Comparison of ENCODE assay signal across 22 cellular contexts in the genomic region with DNA sequence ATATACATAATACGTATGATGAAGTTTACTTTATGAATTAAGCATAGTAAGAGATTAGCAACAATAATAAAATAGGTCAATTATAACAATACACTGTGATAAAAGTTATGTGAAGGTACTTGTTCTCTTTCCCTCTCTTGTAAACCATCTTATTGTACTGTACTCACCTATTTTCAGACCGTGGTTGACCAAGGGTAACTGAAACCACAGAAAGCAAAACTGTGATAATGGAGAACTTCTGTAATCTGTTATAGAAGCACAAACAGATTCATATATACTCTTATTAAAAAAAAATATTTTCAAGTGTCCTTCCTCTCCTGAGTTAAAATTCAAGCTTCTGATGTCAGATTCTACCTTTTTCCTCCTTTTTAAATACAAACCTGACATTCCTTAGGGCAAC.
"Had no signal": no experiment of that assay in that cellular context is flagged by ENCODE, and none has a peak within 500 bp of the region (broad histone marks: within the 10 kb centered on the region; RNA-seq: fewer than 3 reads in every experiment).

No MANE protein-coding gene starts in this region.

- H3K27me3 ChIP-seq: brain microvascular endothelial cell, cardiac muscle cell had no signal

- DNase-seq: activated CD4-positive, alpha-beta T cell treated with anti-CD3 and anti-CD28 coated beads, Interleukin-2, amount 10 ng/mL, durations not matched to agents 24 days and 14 days; activated CD4-positive, alpha-beta T cell treated with anti-CD3 and anti-CD28 coated beads, Interleukin-2, amount 50 U/mL, for 48 hours; activated CD4-positive, CD25-positive, alpha-beta regulatory T cell treated with anti-CD3 and anti-CD28 coated beads, Interleukin-2, amount 50 U/mL, for 72 hours; activated gamma-delta T cell treated with Interleukin-2 at 50 U/mL for 16 hours; activated naive CD4-positive, alpha-beta T cell treated with anti-CD3 and anti-CD28 coated beads, Interleukin-2, amount 10 ng/mL, durations not matched to agents 7 days and 5 days; activated naive CD8-positive, alpha-beta T cell treated with anti-CD3 and anti-CD28 coated beads for 36 hours; activated T-cell treated with anti-CD3 and anti-CD28 coated beads for 4 hours; activated T-cell treated with anti-CD3 and anti-CD28 coated beads, Interleukin-2, amount 50 U/mL, for 48 hours; brain microvascular endothelial cell; NCI-H1105; NCI-H1436; NCI-H187; NCI-H2081; NCI-H510A treated with DMSO at 0.1 percent for 48 hours; NCI-H69; PC-9; SIG-M5; T-helper 17 cell; T-helper 9 cell had no signal

- H3K27me3 Mint-ChIP-seq: activated CD4-positive, alpha-beta T cell treated with anti-CD3 and anti-CD28 coated beads, Interleukin-2, amount 10 ng/mL, durations not matched to agents 24 days and 14 days; activated naive CD4-positive, alpha-beta T cell treated with anti-CD3 and anti-CD28 coated beads, Interleukin-2, amount 10 ng/mL, durations not matched to agents 7 days and 5 days; activated naive CD8-positive, alpha-beta T cell treated with anti-CD3 and anti-CD28 coated beads for 36 hours; T-helper 17 cell had no signal

- H3K4me3 Mint-ChIP-seq: activated CD4-positive, alpha-beta T cell treated with anti-CD3 and anti-CD28 coated beads, Interleukin-2, amount 10 ng/mL, durations not matched to agents 24 days and 14 days; activated naive CD4-positive, alpha-beta T cell treated with anti-CD3 and anti-CD28 coated beads, Interleukin-2, amount 10 ng/mL, durations not matched to agents 7 days and 5 days; activated naive CD8-positive, alpha-beta T cell treated with anti-CD3 and anti-CD28 coated beads for 36 hours; T-helper 17 cell; WTC11 had no signal

- H2AFZ ChIP-seq: PC-9 had no signal

- H3K4me1 Mint-ChIP-seq: activated CD4-positive, alpha-beta T cell treated with anti-CD3 and anti-CD28 coated beads, Interleukin-2, amount 10 ng/mL, durations not matched to agents 24 days and 14 days; activated naive CD4-positive, alpha-beta T cell treated with anti-CD3 and anti-CD28 coated beads, Interleukin-2, amount 10 ng/mL, durations not matched to agents 7 days and 5 days; activated naive CD8-positive, alpha-beta T cell treated with anti-CD3 and anti-CD28 coated beads for 36 hours; T-helper 17 cell had no signal

- H3K4me3 ChIP-seq: cardiac muscle cell, PC-9 had no signal

- H3K36me3 Mint-ChIP-seq: activated naive CD4-positive, alpha-beta T cell treated with anti-CD3 and anti-CD28 coated beads, Interleukin-2, amount 10 ng/mL, durations not matched to agents 7 days and 5 days; activated naive CD8-positive, alpha-beta T cell treated with anti-CD3 and anti-CD28 coated beads for 36 hours; WTC11 had no signal

- H3K4me2 ChIP-seq: PC-9 had no signal

- H3K36me3 ChIP-seq: brain microvascular endothelial cell, cardiac muscle cell had no signal

- H3K27ac ChIP-seq: brain microvascular endothelial cell, cardiac muscle cell, PC-9 had no signal

- H3K27ac Mint-ChIP-seq: activated CD4-positive, alpha-beta T cell treated with anti-CD3 and anti-CD28 coated beads, Interleukin-2, amount 10 ng/mL, durations not matched to agents 24 days and 14 days; activated naive CD4-positive, alpha-beta T cell treated with anti-CD3 and anti-CD28 coated beads, Interleukin-2, amount 10 ng/mL, durations not matched to agents 7 days and 5 days; activated naive CD8-positive, alpha-beta T cell treated with anti-CD3 and anti-CD28 coated beads for 36 hours; activated T-helper 2 cell treated with anti-CD3 and anti-CD28 coated beads, Interferon-gamma antibody, Interleukin-2, Interleukin-4, amounts not matched to agents 10 μg/mL and 5 μg/mL and 100 μg/mL, durations not matched to agents 14 hours and 24 hours and 36 hours; T-helper 17 cell; WTC11 had no signal

- H3K9me3 Mint-ChIP-seq: activated CD4-positive, alpha-beta T cell treated with anti-CD3 and anti-CD28 coated beads, Interleukin-2, amount 10 ng/mL, durations not matched to agents 24 days and 14 days; activated naive CD8-positive, alpha-beta T cell treated with anti-CD3 and anti-CD28 coated beads for 36 hours; activated T-helper 2 cell treated with anti-CD3 and anti-CD28 coated beads, Interferon-gamma antibody, Interleukin-2, Interleukin-4, amounts not matched to agents 10 μg/mL and 5 μg/mL and 100 μg/mL, durations not matched to agents 14 hours and 24 hours and 36 hours; WTC11 had no signal

- ATAC-seq: T-helper 17 cell, WTC11 had no signal
